In genomic region chrX:136146614-136147319, GRCh38 we compare ENCODE assay signal across 8 cellular contexts. TPM values are rescaled to one million over a fixed set of nuclear protein-coding genes. Genes with fewer than 3 reads are reported as not detected.
DNase-seq lines count a peak whose midpoint lies in the region; ATAC-seq and TF ChIP-seq lines count a peak whose summit lies in the region.

No MANE protein-coding gene starts in this region.

- peak overlapping the region; percentile 40 for H3K9ac ChIP-seq in muscle layer of colon (ENCODE audit: low read length)

- ATAC-seq in activated B cell treated with CpG ODN at 0.5 μM for 24 hours (ENCODE audit: low read depth) (peak; percentile 35), GM21786 (IDR thresholded peaks at IDR 0.05; ENCODE audit: unreplicated experiment) (no peak)

- peak overlapping the region; percentile 44 for H3K27ac ChIP-seq in muscle layer of colon (ENCODE audit: low read depth, low read length)

- H3K9me3 Mint-ChIP-seq in activated B cell treated with CpG ODN at 0.5 μM for 24 hours (no peaks in the 10 kb centered on the region), type B pancreatic cell (peaks cover 9% of the 10 kb centered on the region)

- H3K27me3 Mint-ChIP-seq in activated B cell treated with CpG ODN at 0.5 μM for 24 hours = peaks cover 4% of the 10 kb centered on the region
- H3K27me3 Mint-ChIP-seq in type B pancreatic cell = peaks cover 36% of the 10 kb centered on the region

- TF ChIP-seq CTCF in activated B cell treated with CpG ODN at 0.5 μM for 24 hours (IDR thresholded peaks at IDR 0.05) (no peak), type B pancreatic cell (conservative IDR thresholded peaks at IDR 0.05) (no peak)

- H3K36me3 Mint-ChIP-seq in activated B cell treated with CpG ODN at 0.5 μM for 24 hours (ENCODE audit: low read depth) (no peaks in the 10 kb centered on the region), type B pancreatic cell (peaks cover 4% of the 10 kb centered on the region)

- H3K4me1 ChIP-seq in muscle layer of colon (ENCODE audit: insufficient read depth, low read length) = no peaks in the 10 kb centered on the region

- H3K4me3 ChIP-seq in muscle layer of colon (ENCODE audit: low read depth in 1 of 2, low read length in 2 of 2) = peak overlapping the region; percentile 50 to 64

- CTCF ChIA-PET in activated B cell treated with CpG ODN at 0.5 μM for 24 hours (lab: Charles Lee) = interaction anchor here (1.2 kb wide), 1 partner anchor 16 kb away, joined by 3 read pairs; no protein-coding TSS in a partner anchor

- H3K4me1 Mint-ChIP-seq in activated B cell treated with CpG ODN at 0.5 μM for 24 hours (peaks cover 21% of the 10 kb centered on the region), type B pancreatic cell (ENCODE audit: unreplicated experiment) (peaks cover 8% of the 10 kb centered on the region)

- H3K27ac Mint-ChIP-seq in activated B cell treated with CpG ODN at 0.5 μM for 24 hours (peak overlapping the region; percentile 30), type B pancreatic cell (no peak overlapping the region)

- no peaks in the 10 kb centered on the region for H3K27me3 ChIP-seq in muscle layer of colon (ENCODE audit: control insufficient read depth in 1 of 2, insufficient read depth in 2 of 2, low read length in 2 of 2)

- POLR2A ChIA-PET in activated B cell treated with CpG ODN at 0.5 μM for 24 hours (lab: Charles Lee) = no interaction called here

- intact Hi-C loops in activated B cell treated with CpG ODN at 0.5 μM for 24 hours (cut with micrococcal nuclease) = loop anchor here (5.0 kb wide), 1 partner anchor 81 kb away; no protein-coding TSS in a partner anchor

- H3K9me3 ChIP-seq in muscle layer of colon (ENCODE audit: low read length) = no peaks in the 10 kb centered on the region

- H3K36me3 ChIP-seq in muscle layer of colon (ENCODE audit: insufficient read depth, low read length) = no peaks in the 10 kb centered on the region

- H3K4me3 Mint-ChIP-seq in activated B cell treated with CpG ODN at 0.5 μM for 24 hours (peak overlapping the region; percentile 83), type B pancreatic cell (peak overlapping the region; percentile 86)

- DNase-seq in NCI-H1694 (lab: John Stamatoyannopoulos, UW) (peak; percentile 12), NCI-H1694 treated with DMSO at 0.1 percent for 48 hours (lab: John Stamatoyannopoulos, UW) (no peak), activated B cell treated with CpG ODN at 0.5 μM for 24 hours (peak; percentile 16), type B pancreatic cell (ENCODE audit: extremely low spot score, unreplicated experiment) (no peak), epidermal melanocyte (ENCODE audit: insufficient read length, low spot score) (no peak)
- DNase-seq in effector CD8-positive, alpha-beta T cell (lab: John Stamatoyannopoulos, UW) = peak; percentile 9

RNA-seq across cellular contexts. Expression of gene FHL1, which starts 0.6 kb away (rescaled TPM):
- total RNA-seq in activated B cell treated with CpG ODN at 0.5 μM for 24 hours = 2.6 and 6.4 TPM in 2 replicates
- 4.4 and 55.3 TPM in 2 replicates for total RNA-seq in type B pancreatic cell (ENCODE audit: low replicate concordance)

Comparison
In these comparisons a context has a peak if more than half of its experiments do, and no peak if none do; other contexts are left out.
1. DNase-seq: peak in NCI-H1694 (single experiment), activated B cell treated with CpG ODN at 0.5 μM for 24 hours (single experiment) and effector CD8-positive, alpha-beta T cell (single experiment); none in NCI-H1694 treated with DMSO at 0.1 percent for 48 hours (single experiment), type B pancreatic cell (single experiment) and epidermal melanocyte (single experiment).